ENCODE assay signal across 8 cellular contexts in the genomic region with DNA sequence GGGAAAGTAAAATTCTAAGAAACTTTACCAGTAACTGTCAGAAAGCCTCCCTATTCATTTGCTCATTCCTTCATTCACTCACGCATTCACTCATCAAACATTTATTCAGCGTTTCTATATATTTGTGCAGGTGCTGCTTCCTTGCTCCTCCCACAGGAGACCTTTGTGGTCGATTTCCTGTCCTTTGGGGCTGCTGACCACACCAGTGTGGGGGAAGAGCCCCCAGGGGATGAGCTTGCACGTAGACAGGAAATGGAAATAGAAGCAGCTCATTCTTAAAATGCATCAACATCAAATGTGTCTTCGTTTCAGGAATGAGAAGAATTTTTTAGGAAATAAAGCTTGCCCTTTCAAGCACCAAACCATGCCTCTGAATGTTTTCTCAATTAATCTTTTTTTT. TPM values are rescaled to one million over a fixed set of nuclear protein-coding genes. Genes with fewer than 3 reads are reported as not detected.
DNase-seq lines count a peak whose midpoint lies in the region; ATAC-seq and TF ChIP-seq lines count a peak whose summit lies in the region.

No MANE protein-coding gene starts in this region.

- ATAC-seq in GM21447 (IDR thresholded peaks at IDR 0.05; ENCODE audit: unreplicated experiment), result peak; percentile 41
- ATAC-seq in PC-3, result no peak

- no peaks in the 10 kb centered on the region for H4K20me1 ChIP-seq in PC-3 (ENCODE audit: low read length)

- in situ Hi-C loops in G401 (cut with HindIII; ENCODE audit: low sequenced_read_pairs), result no loop called here

- H3K9me3 Mint-ChIP-seq in endothelial cell (ENCODE audit: unreplicated experiment), result no peaks in the 10 kb centered on the region

- no peak overlapping the region for H3K9ac ChIP-seq in PC-3 (ENCODE audit: low read length)

- no peaks in the 10 kb centered on the region for H3K36me3 Mint-ChIP-seq in endothelial cell (ENCODE audit: low read depth, unreplicated experiment)

- H3K4me1 ChIP-seq in PC-3 (ENCODE audit: insufficient read depth, low read length) (no peaks in the 10 kb centered on the region), testis (no peaks in the 10 kb centered on the region)

- peaks cover 11% of the 10 kb centered on the region for H3K4me1 Mint-ChIP-seq in endothelial cell (ENCODE audit: unreplicated experiment)

- intact Hi-C loops in PC-3 (cut with micrococcal nuclease) (no loop called here), testis (cut with DNase I; ENCODE audit: low total_unique reads) (no loop called here)

- H3K4me3 ChIP-seq in PC-3 (ENCODE audit: low read length) (no peak overlapping the region), testis (no peak overlapping the region)

- no peak overlapping the region for H2AFZ ChIP-seq in PC-3 (ENCODE audit: low read length)

- no peaks in the 10 kb centered on the region for H3F3A ChIP-seq in PC-3 (ENCODE audit: low read length, unreplicated experiment)

- no peaks in the 10 kb centered on the region for H3K36me3 ChIP-seq in PC-3 (ENCODE audit: low read depth, low read length)
- no peaks in the 10 kb centered on the region for H3K36me3 ChIP-seq in testis (ENCODE audit: low read depth, missing control alignments)

- POLR2A ChIA-PET in GM10248 (lab: Yijun Ruan, JAX) (interaction anchor here (0.6 to 1.2 kb wide), 7 partner anchors 9 to 734 kb away, joined by 3 to 9 read pairs (median 5); partner anchors contain the start of genes HES7 and PIK3R6), PC-3 (lab: Charles Lee; ENCODE audit: unreplicated experiment) (no interaction called here)

- H3K27ac Mint-ChIP-seq in endothelial cell (ENCODE audit: unreplicated experiment), result peak overlapping the region; percentile 30

- H3K4me2 ChIP-seq in PC-3 (ENCODE audit: low read length), result no peak overlapping the region

- H3K27me3 Mint-ChIP-seq in endothelial cell (ENCODE audit: unreplicated experiment), result no peaks in the 10 kb centered on the region

- 37 to 44% methylated on average over 5 of the region's 5 CpGs for WGBS in testis, 2 donors

- H3K9me3 ChIP-seq in PC-3 (ENCODE audit: low read length), result no peaks in the 10 kb centered on the region
- no peaks in the 10 kb centered on the region for H3K9me3 ChIP-seq in testis

- BruUV-seq in PC-3 (replicated peaks; lab: Mats Ljungman, UMichigan), result no TSS peak

- peak; percentile 54 for DNase-seq in GM10248 (ENCODE audit: extremely low spot score)
- peak; percentile 84 for DNase-seq in NCI-H226
- no peak for DNase-seq in endothelial cell (ENCODE audit: low spot score)
- no peak for DNase-seq in SW480 (ENCODE audit: low spot score)
- DNase-seq in PC-3, result no peak
- DNase-seq in testis, result no peak
- no peak for DNase-seq in G401 (ENCODE audit: low spot score)

- H3K79me2 ChIP-seq in PC-3 (ENCODE audit: low read length), result no peaks in the 10 kb centered on the region

- H3K4me3 Mint-ChIP-seq in endothelial cell (ENCODE audit: unreplicated experiment), result peak overlapping the region; percentile 80

- H3K27me3 ChIP-seq in PC-3 (ENCODE audit: low read length) (peaks cover 13% of the 10 kb centered on the region; the same call in 1 of the 2 replicates), testis (no peaks in the 10 kb centered on the region)

- TF ChIP-seq CTCF in GM10248 (IDR thresholded peaks at IDR 0.05; ENCODE audit: control extremely low read depth, extremely low read depth, low read depth, missing control alignments) (no peak), endothelial cell (IDR thresholded peaks at IDR 0.05; ENCODE audit: unreplicated experiment) (no peak), PC-3 (conservative IDR thresholded peaks at IDR 0.05; ENCODE audit: low read depth, low read length) (no peak), testis (IDR thresholded peaks at IDR 0.05) (no peak)

- TF ChIP-seq POLR2A in testis (IDR thresholded peaks at IDR 0.05), result no peak

- H3K9me2 ChIP-seq in PC-3 (replicated peaks; ENCODE audit: low read length), result no peaks in the 10 kb centered on the region

- CTCF ChIA-PET in GM10248 (lab: Yijun Ruan, JAX), result interaction anchor here (1.0 to 3.5 kb wide), 11 partner anchors 8 to 474 kb away, joined by 3 to 15 read pairs (median 3); no protein-coding TSS in a partner anchor
- CTCF ChIA-PET in PC-3 (lab: Charles Lee), result no interaction called here

- no peak overlapping the region for H3K27ac ChIP-seq in PC-3 (ENCODE audit: low read length)
- no peak overlapping the region for H3K27ac ChIP-seq in testis

RNA-seq across cellular contexts. Expression of gene PIK3R6, which starts 9.6 kb away (rescaled TPM):
- total RNA-seq in endothelial cell (ENCODE audit: unreplicated experiment) (0.56 TPM), PC-3 (2014; rRNA removed) (not detected in 2 replicates), testis (1 to 10 TPM; 1.3 to 2.5 TPM)
- 2.6 TPM for polyA plus RNA-seq in testis (ENCODE audit: insufficient read depth, low read depth, low replicate concordance)
- not detected in 2 replicates for total RNA-seq in G401 (2014; rRNA removed; shearing (Covaris generic))

RNA-seq across cellular contexts. Expression of gene MFSD6L, which starts 58.8 kb away (rescaled TPM):
- not detected for total RNA-seq in endothelial cell (ENCODE audit: unreplicated experiment)
- 0.07 TPM in 1 of 2 replicates, not detected in the other for total RNA-seq in PC-3 (2014; rRNA removed)
- total RNA-seq in testis, result 10 to 100 TPM; 14.2 to 16.1 TPM
- 56.5 TPM for polyA plus RNA-seq in testis (ENCODE audit: insufficient read depth, low read depth, low replicate concordance)
- not detected in 2 replicates for total RNA-seq in G401 (2014; rRNA removed; shearing (Covaris generic))

Comparison
In these comparisons a context has a peak if more than half of its experiments do, and no peak if none do; other contexts are left out.
1. DNase-seq: peak in GM10248 (single experiment) and NCI-H226 (single experiment); none in endothelial cell (single experiment), SW480 (single experiment), PC-3 (single experiment), testis (single experiment) and G401 (single experiment).
2. RNA of gene MFSD6L, which starts 58.8 kb away (total RNA-seq): 14.2 to 16.1 TPM in testis; not detected in endothelial cell (single experiment), 0.07 TPM in PC-3 and not detected in G401; every median in the first group is over 10 times any median in the second.